In genomic region chr15:70036585-70037343, GRCh38 we compare ENCODE assay signal across 9 cellular contexts.
DNase-seq lines count a peak whose midpoint lies in the region; ATAC-seq, FAIRE-seq and TF ChIP-seq lines count a peak whose summit lies in the region.
"Had no signal": no experiment of that assay in that cellular context is flagged by ENCODE, and none has a peak within 500 bp of the region (broad histone marks: within the 10 kb centered on the region; RNA-seq: fewer than 3 reads in every experiment).

No MANE protein-coding gene starts in this region.

- H3K79me2 ChIP-seq in GM23248 (ENCODE audit: insufficient read depth), result no peaks in the 10 kb centered on the region

- H3K27ac Mint-ChIP-seq in progenitor cell of endocrine pancreas, result no peak overlapping the region

- no peaks in the 10 kb centered on the region for H3F3A ChIP-seq in GM23248 (ENCODE audit: insufficient read depth)

- DNase-seq in NCI-H1105 (lab: John Stamatoyannopoulos, UW) (peak; percentile 92), kidney (peak; percentile 48), GDM1 (lab: John Stamatoyannopoulos, UW) (no peak), progenitor cell of endocrine pancreas (ENCODE audit: low spot score, unreplicated experiment) (no peak), GM23248 (no peak), right lobe of liver (no peak)

- H3K27me3 ChIP-seq in GM23248 (replicated peaks; ENCODE audit: insufficient read depth) (no peaks in the 10 kb centered on the region), right lobe of liver (no peaks in the 10 kb centered on the region)
- H3K27me3 ChIP-seq: breast epithelium had no signal

- H3K9me3 ChIP-seq in kidney (ENCODE audit: control insufficient read depth in 1 of 2, low read length in 2 of 2) (no peaks in the 10 kb centered on the region), GM23248 (ENCODE audit: low read depth) (no peaks in the 10 kb centered on the region), right lobe of liver (no peaks in the 10 kb centered on the region)
- H3K9me3 ChIP-seq: breast epithelium had no signal

- ATAC-seq in GM18907 (IDR thresholded peaks at IDR 0.05; ENCODE audit: unreplicated experiment) (peak; percentile 76), HG02610 (IDR thresholded peaks at IDR 0.05; ENCODE audit: unreplicated experiment) (peak; percentile 68), right lobe of liver (no peak)

- no peaks in the 10 kb centered on the region for H3K4me1 Mint-ChIP-seq in progenitor cell of endocrine pancreas (ENCODE audit: low read depth)

- intact Hi-C loops in kidney (cut with DNase I), result no loop called here
- intact Hi-C loops in right lobe of liver (cut with DNase I), result no loop called here

- H3K9ac ChIP-seq in kidney (ENCODE audit: low read length in 2 of 2), result no peak overlapping the region
- H3K9ac ChIP-seq in GM23248, result no peak overlapping the region

- H3K4me2 ChIP-seq in GM23248 (ENCODE audit: unreplicated experiment), result no peak overlapping the region

- peaks cover 43% of the 10 kb centered on the region for H3K27me3 Mint-ChIP-seq in progenitor cell of endocrine pancreas

- H4K20me1 ChIP-seq in GM23248 (ENCODE audit: insufficient read depth), result no peaks in the 10 kb centered on the region

- in situ Hi-C loops in GM23248 (cut with MboI), result no loop called here

- H3K36me3 ChIP-seq in kidney (ENCODE audit: control insufficient read depth in 1 of 2, insufficient read depth in 2 of 2, low read length in 2 of 2) (no peaks in the 10 kb centered on the region), GM23248 (ENCODE audit: low read depth) (no peaks in the 10 kb centered on the region), right lobe of liver (no peaks in the 10 kb centered on the region)
- H3K36me3 ChIP-seq: breast epithelium had no signal

- H3K27ac ChIP-seq in kidney (ENCODE audit: low read depth in 2 of 2, low read length in 2 of 2), result no peak overlapping the region
- no peak overlapping the region for H3K27ac ChIP-seq in GM23248
- H3K27ac ChIP-seq in right lobe of liver, result no peak overlapping the region
- H3K27ac ChIP-seq: breast epithelium had no signal

- no peaks in the 10 kb centered on the region for H3K9me3 Mint-ChIP-seq in progenitor cell of endocrine pancreas (ENCODE audit: low read depth)

- H3K36me3 Mint-ChIP-seq in progenitor cell of endocrine pancreas (ENCODE audit: insufficient read depth), result no peaks in the 10 kb centered on the region

- no peak overlapping the region for H3K4me3 Mint-ChIP-seq in progenitor cell of endocrine pancreas (ENCODE audit: low read depth)

- no peaks in the 10 kb centered on the region for H3K9me2 ChIP-seq in GM23248 (ENCODE audit: insufficient read depth)

- WGBS in GM23248 (ENCODE audit: low coverage in 1 of 2, low lambda C conversion rate in 2 of 2, missing lambda C conversion rate in 2 of 2), 2 experiments, result 92 to 94% methylated on average over 5 of the region's 5 CpGs
- WGBS in right lobe of liver (ENCODE audit: insufficient coverage, low coverage, low lambda C conversion rate, missing lambda C conversion rate), result 90% methylated on average over 3 of the region's 5 CpGs

- no peak for TF ChIP-seq CTCF in kidney (IDR thresholded peaks at IDR 0.05; ENCODE audit: borderline replicate concordance, extremely low read depth, insufficient read depth)
- no peak for TF ChIP-seq CTCF in progenitor cell of endocrine pancreas (IDR thresholded peaks at IDR 0.05; ENCODE audit: unreplicated experiment)
- TF ChIP-seq CTCF in right lobe of liver (IDR thresholded peaks at IDR 0.05), result no peak

- no peak for FAIRE-seq in kidney (lab: Jason Lieb, UNC)

- TF ChIP-seq POLR2A in right lobe of liver (IDR thresholded peaks at IDR 0.05), result no peak

- no peak overlapping the region for H2AFZ ChIP-seq in GM23248

- H3K4me1 ChIP-seq in kidney (ENCODE audit: control insufficient read depth in 1 of 2, insufficient read depth in 1 of 2, low read depth in 1 of 2, low read length in 2 of 2) (no peaks in the 10 kb centered on the region), GM23248 (ENCODE audit: insufficient read depth) (peaks cover 19% of the 10 kb centered on the region), right lobe of liver (no peaks in the 10 kb centered on the region)
- H3K4me1 ChIP-seq: breast epithelium had no signal

- H3K4me3 ChIP-seq in kidney (ENCODE audit: low read length in 2 of 2), result no peak overlapping the region
- no peak overlapping the region for H3K4me3 ChIP-seq in GM23248
- no peak overlapping the region for H3K4me3 ChIP-seq in right lobe of liver
- H3K4me3 ChIP-seq: breast epithelium had no signal

Comparison
In these comparisons a context has a peak if more than half of its experiments do, and no peak if none do; other contexts are left out.
1. ATAC-seq: peak in GM18907 (single experiment) and HG02610 (single experiment); none in right lobe of liver (0 of 4).
2. DNase-seq: peak in NCI-H1105 (single experiment) and kidney (single experiment); none in GDM1 (single experiment), progenitor cell of endocrine pancreas (single experiment), GM23248 (single experiment) and right lobe of liver (0 of 3).